ENCODE assay signal across 8 cellular contexts in genomic region chr15:82749951-82750830, GRCh38. TPM values are rescaled to one million over a fixed set of nuclear protein-coding genes. Genes with fewer than 3 reads are reported as not detected.
DNase-seq lines count a peak whose midpoint lies in the region; ATAC-seq and TF ChIP-seq lines count a peak whose summit lies in the region.

No MANE protein-coding gene starts in this region.

- peak; percentile 91 for TF ChIP-seq POLR2A in GM19193 (IDR thresholded peaks at IDR 0.05; ENCODE audit: extremely low read depth, insufficient read depth, insufficient read length)

- peaks cover 31% of the 10 kb centered on the region for H3K4me1 Mint-ChIP-seq in chondrocyte (ENCODE audit: low read depth)

- TF ChIP-seq CTCF in chondrocyte (IDR thresholded peaks at IDR 0.05), result no peak
- no peak for TF ChIP-seq CTCF in kidney epithelial cell (IDR thresholded peaks at IDR 0.05; ENCODE audit: insufficient read depth, low read length, poor library complexity, severe bottlenecking)

- no peaks in the 10 kb centered on the region for H3K9me3 Mint-ChIP-seq in chondrocyte (ENCODE audit: low read depth)

- no peaks in the 10 kb centered on the region for H3K27me3 Mint-ChIP-seq in chondrocyte (ENCODE audit: low read depth)

- H3K27ac Mint-ChIP-seq in chondrocyte (ENCODE audit: unreplicated experiment), result peak overlapping the region; percentile 92

- H3K27me3 ChIP-seq in kidney epithelial cell (ENCODE audit: control insufficient read depth, insufficient read depth, low read length), result no peaks in the 10 kb centered on the region

- peak; percentile 96 for DNase-seq in Ammon's horn (ENCODE audit: low spot score)
- peak; percentile 86 for DNase-seq in NCI-H510A (lab: John Stamatoyannopoulos, UW)
- DNase-seq in activated CD4-positive, alpha-beta T cell treated with anti-CD3 and anti-CD28 coated beads for 24 hours (ENCODE audit: low read depth in 2 of 2), result peak; percentile 76 to 78
- peak; percentile 95 for DNase-seq in chondrocyte (ENCODE audit: low spot score)
- DNase-seq in kidney epithelial cell (ENCODE audit: low read depth), result peak; percentile 89
- peak; percentile 93 for DNase-seq in stimulated activated CD4-positive, alpha-beta T cell treated with anti-CD3 and anti-CD28 coated beads, Interleukin-15, amount 100 ng/mL, for 24 hours

- peak overlapping the region; percentile 100 for H3K4me3 ChIP-seq in kidney epithelial cell (ENCODE audit: low read depth, low read length)

- peak; percentile 92 for ATAC-seq in HG03432 (IDR thresholded peaks at IDR 0.05; ENCODE audit: unreplicated experiment)

- H3K36me3 ChIP-seq in kidney epithelial cell (ENCODE audit: control insufficient read depth, insufficient read depth, low read length), result no peaks in the 10 kb centered on the region

- peaks cover 9% of the 10 kb centered on the region for H3K36me3 Mint-ChIP-seq in chondrocyte (ENCODE audit: low read depth)

- peak overlapping the region; percentile 96 for H3K4me3 Mint-ChIP-seq in chondrocyte (ENCODE audit: unreplicated experiment)

RNA-seq across cellular contexts. Expression of gene AP3B2, which starts 40.5 kb away (rescaled TPM):
- total RNA-seq in chondrocyte (0.80 to 0.97 TPM in 2 of 3 replicates, not detected in the other), kidney epithelial cell (0.54 and 0.75 TPM in 2 replicates)

RNA-seq across cellular contexts. Expression of gene FSD2, which starts 55.7 kb away (rescaled TPM):
- total RNA-seq in chondrocyte (not detected in 3 replicates), kidney epithelial cell (0.13 TPM in 1 of 2 replicates, not detected in the other)

RNA-seq across cellular contexts. Expression of gene WHAMM, which starts 59.2 kb away (rescaled TPM):
- total RNA-seq in chondrocyte (6.4 to 10.0 TPM (median 9.1 TPM) in 3 replicates), kidney epithelial cell (5.4 and 6.6 TPM in 2 replicates)

Comparison
In these comparisons a context has a peak if more than half of its experiments do, and no peak if none do; other contexts are left out.
1. Peak in every context shown above with its lines: DNase-seq, ATAC-seq and H3K4me3 ChIP-seq.